11 cellular contexts compared by ENCODE assay signal in genomic region chr5:142618125-142618524, GRCh38.
DNase-seq lines count a peak whose midpoint lies in the region; ATAC-seq and TF ChIP-seq lines count a peak whose summit lies in the region.
"Had no signal": no experiment of that assay in that cellular context is flagged by ENCODE, and none has a peak within 500 bp of the region (broad histone marks: within the 10 kb centered on the region; RNA-seq: fewer than 3 reads in every experiment).

No MANE protein-coding gene starts in this region.

- no peak for ATAC-seq in GM21526 (IDR thresholded peaks at IDR 0.05; ENCODE audit: low FRiP score, unreplicated experiment)

- DNase-seq in A172 (ENCODE audit: low spot score) (peak; percentile 84), GM12865 (ENCODE audit: low read depth) (peak; percentile 26), SW480 (ENCODE audit: low spot score) (peak; percentile 41), fibroblast of the aortic adventitia (ENCODE audit: low read depth) (peak; percentile 56), NCI-H1092 treated with DMSO at 0.1 percent for 48 hours (lab: John Stamatoyannopoulos, UW) (no peak), medulla oblongata (ENCODE audit: extremely low spot score) (no peak), Karpas-422 (no peak)
- DNase-seq: GOT3, left cardiac atrium, NCI-H146 had no signal

- TF ChIP-seq CTCF in GM12865 (IDR thresholded peaks at IDR 0.05; ENCODE audit: insufficient read depth, low read depth, low read length, missing control alignments) (no peak), fibroblast of the aortic adventitia (IDR thresholded peaks at IDR 0.05; ENCODE audit: insufficient read depth, low read length) (no peak)

- H3K4me3 ChIP-seq in GM12865 (ENCODE audit: low read depth, low read length), result no peak overlapping the region
- H3K4me3 ChIP-seq in fibroblast of the aortic adventitia (ENCODE audit: low read depth, low read length), result no peak overlapping the region
- H3K4me3 ChIP-seq in Karpas-422 (ENCODE audit: low read length), result no peak overlapping the region

- no peaks in the 10 kb centered on the region for H4K20me1 ChIP-seq in Karpas-422 (ENCODE audit: insufficient read depth, low read depth, low read length)

- H2AFZ ChIP-seq in Karpas-422 (ENCODE audit: low read length), result no peak overlapping the region

- H3K79me2 ChIP-seq in Karpas-422 (ENCODE audit: low read length), result no peaks in the 10 kb centered on the region

- H3K36me3 ChIP-seq in Karpas-422 (ENCODE audit: insufficient read depth, low read length), result no peaks in the 10 kb centered on the region

- no peak overlapping the region for H3K27ac ChIP-seq in Karpas-422 (ENCODE audit: low read length)

- no peaks in the 10 kb centered on the region for H3K4me1 ChIP-seq in Karpas-422 (ENCODE audit: low read length)

- H3K9me2 ChIP-seq in Karpas-422 (replicated peaks; ENCODE audit: insufficient read depth, low read length), result no peaks in the 10 kb centered on the region

- no peaks in the 10 kb centered on the region for H3K9me3 ChIP-seq in Karpas-422 (ENCODE audit: low read length)

- H3K9ac ChIP-seq in Karpas-422 (ENCODE audit: low read length), result no peak overlapping the region

- no peak overlapping the region for H3K4me2 ChIP-seq in Karpas-422 (ENCODE audit: low read depth, low read length, poor library complexity, severe bottlenecking)

- no peaks in the 10 kb centered on the region for H3K27me3 ChIP-seq in Karpas-422 (ENCODE audit: low read length)

Comparison
In these comparisons a context has a peak if more than half of its experiments do, and no peak if none do; other contexts are left out.
1. DNase-seq: peak in A172 (single experiment), GM12865 (single experiment), SW480 (single experiment) and fibroblast of the aortic adventitia (single experiment); none in NCI-H1092 treated with DMSO at 0.1 percent for 48 hours (single experiment), medulla oblongata (single experiment) and Karpas-422 (single experiment).